In genomic region chr2:226158229-226158628, GRCh38 we compare ENCODE assay signal across 1 cellular context.
TF ChIP-seq lines count a peak whose summit lies in the region.

No MANE protein-coding gene starts in this region.

TF ChIP-seq in WTC11, 78 proteins besides CTCF, POLR2A, EP300 and RAD21 (continued from another document):
- TF ChIP-seq ATF6 (CRISPR knock-in tag; IDR thresholded peaks at IDR 0.05) (no peak), ESRRA (CRISPR knock-in tag; IDR thresholded peaks at IDR 0.05; ENCODE audit: borderline replicate concordance) (no peak), NR1H2 (CRISPR knock-in tag; IDR thresholded peaks at IDR 0.05) (no peak), ZBTB43 (CRISPR knock-in tag; IDR thresholded peaks at IDR 0.05) (no peak), ZNF219 (CRISPR knock-in tag; IDR thresholded peaks at IDR 0.05; ENCODE audit: borderline replicate concordance) (no peak), TEAD4 (CRISPR knock-in tag; IDR thresholded peaks at IDR 0.05) (no peak)
TF ChIP-seq in WTC11: peak in this region for 0.
